20 cellular contexts compared by ENCODE assay signal in genomic region chr2:61272421-61273070, GRCh38.
DNase-seq lines count a peak whose midpoint lies in the region; ATAC-seq, FAIRE-seq and TF ChIP-seq lines count a peak whose summit lies in the region.
"Had no signal": no experiment of that assay in that cellular context is flagged by ENCODE, and none has a peak within 500 bp of the region (broad histone marks: within the 10 kb centered on the region; RNA-seq: fewer than 3 reads in every experiment).

No MANE protein-coding gene starts in this region.

- no peak overlapping the region for H3K9ac ChIP-seq in neuronal stem cell (ENCODE audit: low read depth, low read length, poor library complexity)
- H3K9ac ChIP-seq: KMS-11 had no signal

- H2BK12ac ChIP-seq in neuronal stem cell (ENCODE audit: low read length): no peak overlapping the region

- H3K27me3 Mint-ChIP-seq in activated T-cell treated with anti-CD3 and anti-CD28 coated beads, Interleukin-2, amount 50 U/mL, for 24 hours: no peaks in the 10 kb centered on the region
- no peaks in the 10 kb centered on the region for H3K27me3 Mint-ChIP-seq in activated T-cell treated with anti-CD3 and anti-CD28 coated beads, Interleukin-2, amount 50 U/mL, for 4 hours (ENCODE audit: low read depth)
- no peaks in the 10 kb centered on the region for H3K27me3 Mint-ChIP-seq in osteocyte (ENCODE audit: unreplicated experiment)
- H3K27me3 Mint-ChIP-seq: activated B cell treated with CpG ODN at 0.5 μM for 24 hours had no signal

- H3K4me3 ChIP-seq in neuronal stem cell (ENCODE audit: low read length in 2 of 2) (no peak overlapping the region), body of pancreas (no peak overlapping the region)

- H2BK120ac ChIP-seq in neuronal stem cell (ENCODE audit: low read depth, low read length): no peak overlapping the region

- H2BK15ac ChIP-seq in neuronal stem cell (ENCODE audit: low read length): no peak overlapping the region

- H4K91ac ChIP-seq in neuronal stem cell (ENCODE audit: low read depth, low read length, poor library complexity): no peak overlapping the region

- no peak for ATAC-seq in activated T-cell treated with anti-CD3 and anti-CD28 coated beads, Interleukin-2, amount 50 U/mL, for 4 hours
- ATAC-seq in SK-N-SH treated with all-trans-retinoic acid at 6 μM for 48 hours (0 out of 3 replicates have a peak, but pooled peaks have one; percentile 31), body of pancreas (no peak), HG02870 (IDR thresholded peaks at IDR 0.05; ENCODE audit: unreplicated experiment) (no peak)
- ATAC-seq: right cardiac atrium had no signal

- TF ChIP-seq CTCF in osteocyte (IDR thresholded peaks at IDR 0.05) (no peak), body of pancreas (IDR thresholded peaks at IDR 0.05) (no peak)

- no peak overlapping the region for H3K4ac ChIP-seq in neuronal stem cell (ENCODE audit: low read length)

- H3K4me1 ChIP-seq in neuronal stem cell (ENCODE audit: control insufficient read depth in 2 of 2, insufficient read depth in 1 of 2, low read depth in 1 of 2, low read length in 2 of 2) (no peaks in the 10 kb centered on the region), body of pancreas (peaks cover 4% of the 10 kb centered on the region)

- H3K14ac ChIP-seq in neuronal stem cell (ENCODE audit: low read length): no peak overlapping the region

- TF ChIP-seq POLR2A in body of pancreas (IDR thresholded peaks at IDR 0.05): no peak

- no peak overlapping the region for H3K4me2 ChIP-seq in neuronal stem cell (ENCODE audit: insufficient read depth, low read length, poor library complexity, severe bottlenecking)
- H3K4me2 ChIP-seq: KMS-11 had no signal

- peaks cover 0 to 4% of the 10 kb centered on the region in 2 donors for H3K9me3 ChIP-seq in neuronal stem cell (replicated peaks in 1 of 2; ENCODE audit: control insufficient read depth in 2 of 2, insufficient read depth in 1 of 2, low read depth in 1 of 2, low read length in 2 of 2)
- H3K9me3 ChIP-seq in body of pancreas: no peaks in the 10 kb centered on the region

- no peak overlapping the region for H3K27ac ChIP-seq in neuronal stem cell (replicated peaks; ENCODE audit: low read length)
- H3K27ac ChIP-seq in body of pancreas: no peak overlapping the region
- H3K27ac ChIP-seq: KMS-11 had no signal

- no peaks in the 10 kb centered on the region for H3K79me1 ChIP-seq in neuronal stem cell (ENCODE audit: low read depth, low read length)

- whole genome bisulfite sequencing in neuronal stem cell (ENCODE audit: extremely low coverage in 2 of 2, insufficient read length in 2 of 2, insufficient replicate concordance in 1 of 2), 2 donors: no CpG with 5 or more reads among the region's 4 CpGs
- WGBS in body of pancreas, 2 donors: 96 to 99% methylated on average over 4 of the region's 4 CpGs

- peak overlapping the region; percentile 38 for H3K27ac Mint-ChIP-seq in activated T-cell treated with anti-CD3 and anti-CD28 coated beads, Interleukin-2, amount 50 U/mL, for 24 hours
- peak overlapping the region; percentile 76 for H3K27ac Mint-ChIP-seq in osteocyte (ENCODE audit: unreplicated experiment)
- H3K27ac Mint-ChIP-seq: activated B cell treated with CpG ODN at 0.5 μM for 24 hours; T-helper 1 cell treated with Interleukin-12 subunit alpha and Interleukin-12 subunit beta and Interleukin-4 antibody, amounts not matched to agents 30 μg/mL and 1 μg/mL, for 36 hours had no signal

- no peak overlapping the region for H2AFZ ChIP-seq in neuronal stem cell (ENCODE audit: low read length)

- H3K36me3 Mint-ChIP-seq in activated T-cell treated with anti-CD3 and anti-CD28 coated beads, Interleukin-2, amount 50 U/mL, for 24 hours (ENCODE audit: low read depth): peaks cover 70% of the 10 kb centered on the region
- peaks cover 23% of the 10 kb centered on the region for H3K36me3 Mint-ChIP-seq in activated T-cell treated with anti-CD3 and anti-CD28 coated beads, Interleukin-2, amount 50 U/mL, for 4 hours (ENCODE audit: insufficient read depth)
- H3K36me3 Mint-ChIP-seq in osteocyte (ENCODE audit: unreplicated experiment): peaks cover 22% of the 10 kb centered on the region

- H3K18ac ChIP-seq in neuronal stem cell (ENCODE audit: low read length): no peak overlapping the region

- FAIRE-seq in endometrium (lab: Jason Lieb, UNC): peak; percentile 26

- no peak overlapping the region for H2BK5ac ChIP-seq in neuronal stem cell (ENCODE audit: low read length)

- no peak for DNase-seq in activated T-cell treated with anti-CD3 and anti-CD28 coated beads, Interleukin-2, amount 50 U/mL, for 24 hours
- no peak for DNase-seq in activated T-cell treated with anti-CD3 and anti-CD28 coated beads, Interleukin-2, amount 50 U/mL, for 4 hours
- DNase-seq in osteocyte (ENCODE audit: extremely low spot score, unreplicated experiment) (no peak), neuronal stem cell (ENCODE audit: low spot score) (no peak), body of pancreas (no peak)
- DNase-seq: ACHN; activated B cell treated with CpG ODN at 0.5 μM for 24 hours; activated naive CD4-positive, alpha-beta T cell treated with Interleukin-2 at 50 U/mL for 16 hours; effector memory CD4-positive, alpha-beta T cell; glutamatergic neuron; mesendoderm; NCI-H1694; NCI-H226; NK-92 treated with Interleukin-12 subunit alpha and Interleukin-12 subunit beta, amount 100 ng/mL, for 24 hours; right cardiac atrium had no signal

- H2AK5ac ChIP-seq in neuronal stem cell (ENCODE audit: low read depth, low read length): no peak overlapping the region

- no peaks in the 10 kb centered on the region for H3K9me3 Mint-ChIP-seq in activated T-cell treated with anti-CD3 and anti-CD28 coated beads, Interleukin-2, amount 50 U/mL, for 24 hours
- H3K9me3 Mint-ChIP-seq in activated T-cell treated with anti-CD3 and anti-CD28 coated beads, Interleukin-2, amount 50 U/mL, for 4 hours: no peaks in the 10 kb centered on the region
- no peaks in the 10 kb centered on the region for H3K9me3 Mint-ChIP-seq in osteocyte (ENCODE audit: unreplicated experiment)
- H3K9me3 Mint-ChIP-seq: activated B cell treated with CpG ODN at 0.5 μM for 24 hours; T-helper 1 cell treated with Interleukin-12 subunit alpha and Interleukin-12 subunit beta and Interleukin-4 antibody, amounts not matched to agents 30 μg/mL and 1 μg/mL, for 36 hours had no signal

- intact Hi-C loops in body of pancreas (cut with DNase I): no loop called here

- no peak overlapping the region for H3K23ac ChIP-seq in neuronal stem cell (ENCODE audit: low read depth, low read length, poor library complexity)

- peaks cover 4% of the 10 kb centered on the region for H3K4me1 Mint-ChIP-seq in activated T-cell treated with anti-CD3 and anti-CD28 coated beads, Interleukin-2, amount 50 U/mL, for 24 hours (ENCODE audit: low read depth)
- H3K4me1 Mint-ChIP-seq in activated T-cell treated with anti-CD3 and anti-CD28 coated beads, Interleukin-2, amount 50 U/mL, for 4 hours (ENCODE audit: low read depth): no peaks in the 10 kb centered on the region
- peaks cover 13% of the 10 kb centered on the region for H3K4me1 Mint-ChIP-seq in osteocyte (ENCODE audit: unreplicated experiment)
- H3K4me1 Mint-ChIP-seq: activated B cell treated with CpG ODN at 0.5 μM for 24 hours had no signal

- H4K8ac ChIP-seq in neuronal stem cell (ENCODE audit: low read depth, low read length): no peak overlapping the region

- no peak overlapping the region for H3K4me3 Mint-ChIP-seq in activated T-cell treated with anti-CD3 and anti-CD28 coated beads, Interleukin-2, amount 50 U/mL, for 24 hours
- no peak overlapping the region for H3K4me3 Mint-ChIP-seq in activated T-cell treated with anti-CD3 and anti-CD28 coated beads, Interleukin-2, amount 50 U/mL, for 4 hours
- H3K4me3 Mint-ChIP-seq in osteocyte (ENCODE audit: unreplicated experiment): no peak overlapping the region
- H3K4me3 Mint-ChIP-seq: activated B cell treated with CpG ODN at 0.5 μM for 24 hours; T-helper 1 cell treated with Interleukin-12 subunit alpha and Interleukin-12 subunit beta and Interleukin-4 antibody, amounts not matched to agents 30 μg/mL and 1 μg/mL, for 36 hours had no signal

- H3K36me3 ChIP-seq in neuronal stem cell (replicated peaks in 1 of 2; ENCODE audit: control insufficient read depth in 2 of 2, insufficient read depth in 2 of 2, low read length in 2 of 2): peaks cover 3 to 62% of the 10 kb centered on the region in 2 donors
- peaks cover 0 to 2% of the 10 kb centered on the region in 2 donors for H3K36me3 ChIP-seq in body of pancreas (replicated peaks in 1 of 2; ENCODE audit: insufficient read depth in 1 of 2, low read depth in 2 of 2)

- no peaks in the 10 kb centered on the region for H3K27me3 ChIP-seq in neuronal stem cell (ENCODE audit: control insufficient read depth in 3 of 3, insufficient read depth in 3 of 3, low read depth in 1 of 3, low read length in 3 of 3)
- H3K27me3 ChIP-seq in body of pancreas: no peaks in the 10 kb centered on the region

TF ChIP-seq in SK-N-SH treated with all-trans-retinoic acid at 6 μM for 48 hours, 23 proteins besides CTCF, POLR2A, EP300 and RAD21:
- TF ChIP-seq SNAI2 (CRISPR knock-in tag; IDR thresholded peaks at IDR 0.05): no peak
- no peak for TF ChIP-seq CSRNP3 (CRISPR knock-in tag; IDR thresholded peaks at IDR 0.05)
